15 cellular contexts compared by ENCODE assay signal in the genomic region with DNA sequence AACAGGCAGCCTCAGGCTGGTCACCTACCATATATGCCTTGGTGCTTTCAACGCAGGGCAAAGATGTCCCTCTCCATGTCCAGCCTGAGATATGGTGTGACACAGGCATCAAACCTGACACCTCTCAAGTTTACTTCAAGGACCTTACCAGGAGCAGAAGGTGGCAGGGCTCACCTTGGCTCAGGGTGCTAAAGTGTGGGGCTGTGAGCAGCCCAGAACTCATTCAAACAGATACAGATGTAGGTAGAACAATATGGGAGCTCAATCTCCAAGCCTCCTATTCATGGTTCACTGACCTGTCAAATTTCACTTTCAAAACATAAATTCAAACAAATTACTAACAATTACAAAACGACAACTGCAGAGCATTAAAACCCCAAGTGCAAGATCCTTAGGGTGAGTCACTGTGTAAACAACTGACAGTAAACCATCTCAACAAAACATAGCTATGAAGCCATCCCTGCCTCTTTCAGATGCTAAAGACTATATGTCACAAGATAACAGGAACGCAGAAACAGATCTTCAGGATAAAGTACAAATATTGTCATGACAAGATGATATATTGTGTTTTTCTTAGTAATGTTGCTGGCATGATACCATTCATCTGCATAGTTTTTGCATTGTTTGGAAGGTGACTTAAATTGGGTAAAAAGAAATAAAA.
A peak's percentile ranks its signal among the peaks of the same experiment; 100 is the strongest.
DNase-seq lines count a peak whose midpoint lies in the region; ATAC-seq and TF ChIP-seq lines count a peak whose summit lies in the region.
"Had no signal": no experiment of that assay in that cellular context is flagged by ENCODE, and none has a peak within 500 bp of the region (broad histone marks: within the 10 kb centered on the region; RNA-seq: fewer than 3 reads in every experiment).

No MANE protein-coding gene starts in this region.

- H3K4me2 ChIP-seq in GM23248 (ENCODE audit: unreplicated experiment) (no peak overlapping the region), hepatocyte (no peak overlapping the region)

- H3K4me3 ChIP-seq in GM23248, result no peak overlapping the region
- H3K4me3 ChIP-seq in hepatocyte, result no peak overlapping the region
- H3K4me3 ChIP-seq in BE2C (ENCODE audit: low read depth, low read length), result no peak overlapping the region
- H3K4me3 ChIP-seq: SJSA1 had no signal

- in situ Hi-C loops in GM23248 (cut with MboI), result no loop called here

- H3K36me3 ChIP-seq in GM23248 (ENCODE audit: low read depth) (no peaks in the 10 kb centered on the region), hepatocyte (replicated peaks; ENCODE audit: insufficient read depth, low read depth) (no peaks in the 10 kb centered on the region), BE2C (no peaks in the 10 kb centered on the region)
- H3K36me3 ChIP-seq: SJSA1 had no signal

- ATAC-seq in GM21717 (IDR thresholded peaks at IDR 0.05; ENCODE audit: unreplicated experiment), result no peak
- ATAC-seq: left lobe of liver had no signal

- H4K20me1 ChIP-seq in GM23248 (ENCODE audit: insufficient read depth), result no peaks in the 10 kb centered on the region
- H4K20me1 ChIP-seq in hepatocyte (ENCODE audit: insufficient read depth, poor library complexity, severe bottlenecking), result no peaks in the 10 kb centered on the region

- H3K9me2 ChIP-seq in GM23248 (ENCODE audit: insufficient read depth), result no peaks in the 10 kb centered on the region
- H3K9me2 ChIP-seq in hepatocyte (replicated peaks; ENCODE audit: insufficient read depth), result no peaks in the 10 kb centered on the region

- no peak for TF ChIP-seq CTCF in RWPE1 (conservative IDR thresholded peaks at IDR 0.05; ENCODE audit: low read depth)
- TF ChIP-seq CTCF in hepatocyte (IDR thresholded peaks at IDR 0.05; ENCODE audit: poor library complexity), result no peak
- no peak for TF ChIP-seq CTCF in BE2C (IDR thresholded peaks at IDR 0.05; ENCODE audit: low read depth, low read length)

- H3K9me3 ChIP-seq in GM23248 (ENCODE audit: low read depth), result no peaks in the 10 kb centered on the region
- no peaks in the 10 kb centered on the region for H3K9me3 ChIP-seq in hepatocyte (ENCODE audit: low read depth)
- H3K9me3 ChIP-seq in BE2C, result no peaks in the 10 kb centered on the region
- H3K9me3 ChIP-seq: SJSA1 had no signal

- intact Hi-C loops in posterior vena cava (cut with DNase I), result no loop called here

- WGBS in GM23248 (ENCODE audit: low coverage in 1 of 2, low lambda C conversion rate in 2 of 2, missing lambda C conversion rate in 2 of 2), 2 experiments, result 32 to 35% methylated on average over 3 of the region's 3 CpGs
- 47% methylated on average over 3 of the region's 3 CpGs for WGBS in hepatocyte (ENCODE audit: low lambda C conversion rate, missing lambda C conversion rate)

- DNase-seq in GM04503 (ENCODE audit: low read depth) (peak; percentile 59), GM23248 (peak; percentile 57), RWPE1 (ENCODE audit: low spot score) (peak; percentile 13), hepatocyte (ENCODE audit: low spot score) (peak; percentile 8), posterior vena cava (ENCODE audit: low spot score) (no peak), BE2C (no peak)
- DNase-seq in activated naive CD4-positive, alpha-beta T cell (lab: John Stamatoyannopoulos, UW), result no peak
- DNase-seq: activated CD4-positive, alpha-beta T cell treated with anti-CD3 and anti-CD28 coated beads, Interleukin-2, amount 50 U/mL, for 48 hours; amygdala; erythroblast; NCI-H2171 had no signal

- H3K27me3 ChIP-seq in GM23248 (replicated peaks; ENCODE audit: insufficient read depth) (0 out of 2 replicates have a peak, but pooled peaks cover 2% of the 10 kb centered on the region), hepatocyte (no peaks in the 10 kb centered on the region), BE2C (no peaks in the 10 kb centered on the region)
- H3K27me3 ChIP-seq: SJSA1 had no signal

- no peak overlapping the region for H2AFZ ChIP-seq in GM23248
- H2AFZ ChIP-seq in hepatocyte, result peak overlapping the region; percentile 14
- H2AFZ ChIP-seq: parathyroid adenoma had no signal

- no peak overlapping the region for H3K9ac ChIP-seq in GM23248
- H3K9ac ChIP-seq: parathyroid adenoma had no signal

- H3K4me1 ChIP-seq in GM23248 (ENCODE audit: insufficient read depth) (0 out of 2 replicates have a peak, but pooled peaks cover 6% of the 10 kb centered on the region), hepatocyte (ENCODE audit: insufficient read depth) (no peaks in the 10 kb centered on the region), BE2C (no peaks in the 10 kb centered on the region)
- H3K4me1 ChIP-seq: parathyroid adenoma, SJSA1 had no signal

- H3K27ac ChIP-seq in GM23248, result no peak overlapping the region
- no peak overlapping the region for H3K27ac ChIP-seq in RWPE1
- H3K27ac ChIP-seq in hepatocyte, result no peak overlapping the region
- H3K27ac ChIP-seq: parathyroid adenoma, SJSA1 had no signal

- POLR2A ChIA-PET in RWPE1 (lab: Yijun Ruan, JAX; ENCODE audit: low non-redundant PET), result no interaction called here

- no peaks in the 10 kb centered on the region for H3K79me2 ChIP-seq in GM23248 (ENCODE audit: insufficient read depth)
- H3K79me2 ChIP-seq in hepatocyte, result no peaks in the 10 kb centered on the region
- H3K79me2 ChIP-seq: parathyroid adenoma had no signal

- CTCF ChIA-PET in RWPE1 (lab: Yijun Ruan, JAX), result no interaction called here

- no peaks in the 10 kb centered on the region for H3F3A ChIP-seq in GM23248 (ENCODE audit: insufficient read depth)

Comparison
In these comparisons a context has a peak if more than half of its experiments do, and no peak if none do; other contexts are left out.
1. DNase-seq: peak in GM04503 (single experiment), GM23248 (single experiment), RWPE1 (single experiment) and hepatocyte (single experiment); none in posterior vena cava (single experiment), BE2C (single experiment) and activated naive CD4-positive, alpha-beta T cell (0 of 4).